In genomic region chr10:112848868-112849267, GRCh38 we compare ENCODE assay signal across 34 cellular contexts.
"Had no signal": no experiment of that assay in that cellular context is flagged by ENCODE, and none has a peak within 500 bp of the region (broad histone marks: within the 10 kb centered on the region; RNA-seq: fewer than 3 reads in every experiment).

No MANE protein-coding gene starts in this region.

- H3K9me3 ChIP-seq: adrenal gland had no signal

- H3K27me3 ChIP-seq: adrenal gland, body of pancreas, brain microvascular endothelial cell, breast epithelium had no signal

- FAIRE-seq: astrocyte, TTC549 had no signal

- DNase-seq: activated B cell treated with CpG ODN at 0.5 μM for 24 hours; activated CD4-positive, alpha-beta memory T cell treated with anti-CD3 and anti-CD28 coated beads for 36 hours; activated CD4-positive, alpha-beta T cell treated with anti-CD3 and anti-CD28 coated beads for 4 hours; activated CD4-positive, alpha-beta T cell treated with anti-CD3 and anti-CD28 coated beads, Interleukin-2, amount 10 ng/mL, durations not matched to agents 24 days and 14 days; activated CD4-positive, alpha-beta T cell treated with anti-CD3 and anti-CD28 coated beads, Interleukin-2, amount 50 U/mL, for 1 hour; activated CD4-positive, alpha-beta T cell treated with anti-CD3 and anti-CD28 coated beads, Interleukin-2, amount 50 U/mL, for 4 hours; activated CD4-positive, CD25-positive, alpha-beta regulatory T cell treated with anti-CD3 and anti-CD28 coated beads, Interleukin-2, amount 50 U/mL, for 72 hours; activated CD8-positive, alpha-beta memory T cell treated with anti-CD3 and anti-CD28 coated beads, Interleukin-2, amount 50 U/mL, for 4 hours; activated CD8-positive, alpha-beta T cell treated with anti-CD3 and anti-CD28 coated beads for 36 hours; activated effector memory CD4-positive, alpha-beta T cell treated with anti-CD3 and anti-CD28 coated beads, Interleukin-2, amount 50 U/mL, for 16 hours; activated gamma-delta T cell treated with Interleukin-2 at 50 U/mL for 16 hours; activated naive CD4-positive, alpha-beta T cell; activated naive CD4-positive, alpha-beta T cell treated with anti-CD3 and anti-CD28 coated beads for 36 hours; activated naive CD4-positive, alpha-beta T cell treated with anti-CD3 and anti-CD28 coated beads, Interleukin-2, amount 50 U/mL, for 16 hours; activated naive CD8-positive, alpha-beta T cell treated with anti-CD3 and anti-CD28 coated beads for 36 hours; activated T-cell treated with anti-CD3 and anti-CD28 coated beads for 4 hours; activated T-cell treated with anti-CD3 and anti-CD28 coated beads, Interleukin-2, amount 50 U/mL, for 1 hour; activated T-cell treated with anti-CD3 and anti-CD28 coated beads, Interleukin-2, amount 50 U/mL, for 4 hours; activated T-cell treated with anti-CD3 and anti-CD28 coated beads, Interleukin-2, amount 50 U/mL, for 72 hours; adrenal gland; amniotic stem cell; aorta; body of pancreas; brain microvascular endothelial cell; central memory CD4-positive, alpha-beta T cell; T-helper 1 cell; T-helper 2 cell; T-helper 9 cell had no signal

- ATAC-seq: activated CD8-positive, alpha-beta T cell treated with anti-CD3 and anti-CD28 coated beads for 36 hours; activated naive CD4-positive, alpha-beta T cell treated with anti-CD3 and anti-CD28 coated beads, Interleukin-2, amount 50 U/mL, for 72 hours; activated T-cell treated with anti-CD3 and anti-CD28 coated beads, Interleukin-2, amount 50 U/mL, for 4 hours; activated T-cell treated with anti-CD3 and anti-CD28 coated beads, Interleukin-2, amount 50 U/mL, for 72 hours; activated T-helper 17 cell treated with anti-CD3 and anti-CD28 coated beads, Interleukin-2, amount 50 U/mL, for 72 hours; body of pancreas had no signal

- H3K36me3 ChIP-seq: adrenal gland, brain microvascular endothelial cell, breast epithelium had no signal

- H3K4me3 ChIP-seq: adrenal gland, body of pancreas, breast epithelium had no signal

- H3K4me1 ChIP-seq: breast epithelium had no signal

- H3K27ac ChIP-seq: adrenal gland, body of pancreas, brain microvascular endothelial cell, breast epithelium, VCaP had no signal
